8 cellular contexts compared by ENCODE assay signal in genomic region chr7:36487756-36488336, GRCh38.
DNase-seq lines count a peak whose midpoint lies in the region; ATAC-seq and TF ChIP-seq lines count a peak whose summit lies in the region.

No MANE protein-coding gene starts in this region.

- H3K27me3 ChIP-seq in OCI-LY3 (ENCODE audit: low read depth, low read length) (peaks cover 44% of the 10 kb centered on the region), upper lobe of right lung (no peaks in the 10 kb centered on the region)

- H3K9me3 Mint-ChIP-seq in brain, result peaks cover 1 to 22% (median 3%) of the 10 kb centered on the region in 5 experiments

- H3K4me2 ChIP-seq in OCI-LY3 (ENCODE audit: low read length), result no peak overlapping the region

- H3K9me3 ChIP-seq in OCI-LY3 (ENCODE audit: insufficient read depth, low read length) (no peaks in the 10 kb centered on the region), upper lobe of right lung (no peaks in the 10 kb centered on the region)

- peaks cover 14% of the 10 kb centered on the region for H3K4me1 Mint-ChIP-seq in brain

- peak; percentile 81 for ATAC-seq in upper lobe of right lung

- intact Hi-C loops in upper lobe of right lung (cut with DNase I), result no loop called here

- H3K4me3 Mint-ChIP-seq in brain, result no peak overlapping the region

- TF ChIP-seq CTCF in OCI-LY3 (IDR thresholded peaks at IDR 0.05; ENCODE audit: low read depth, low read length), result peak; percentile 88
- peak; percentile 93 to 94 for TF ChIP-seq CTCF in brain (conservative IDR thresholded peaks at IDR 0.05)
- peak; percentile 73 for TF ChIP-seq CTCF in upper lobe of right lung (IDR thresholded peaks at IDR 0.05)

- H3K27me3 Mint-ChIP-seq in brain, result no peaks in the 10 kb centered on the region

- no peaks in the 10 kb centered on the region for H4K20me1 ChIP-seq in OCI-LY3 (ENCODE audit: insufficient read depth, low read length)

- H3K9ac ChIP-seq in OCI-LY3 (ENCODE audit: low read length), result no peak overlapping the region

- peak; percentile 21 for DNase-seq in activated CD4-positive, alpha-beta T cell treated with anti-CD3 and anti-CD28 coated beads for 48 hours
- DNase-seq in activated CD4-positive, alpha-beta T cell treated with anti-CD3 and anti-CD28 coated beads, Interleukin-2, amount 50 U/mL, for 48 hours, result no peak
- peak; percentile 88 to 93 for DNase-seq in Kasumi-1 (lab: John Stamatoyannopoulos, UW)
- DNase-seq in left kidney (ENCODE audit: low read depth, low spot score), result peak; percentile 77
- no peak for DNase-seq in upper lobe of right lung
- no peak for DNase-seq in stimulated activated naive CD4-positive, alpha-beta T cell treated with Interleukin-2 at 50 U/mL for 16 hours (lab: John Stamatoyannopoulos, UW)

- no peak overlapping the region for H3K4me3 ChIP-seq in OCI-LY3 (ENCODE audit: low read length)
- H3K4me3 ChIP-seq in upper lobe of right lung, result no peak overlapping the region

- H3K4me1 ChIP-seq in OCI-LY3 (ENCODE audit: low read length) (0 out of 2 replicates have a peak, but pooled peaks cover 2% of the 10 kb centered on the region), upper lobe of right lung (no peaks in the 10 kb centered on the region)

- no peaks in the 10 kb centered on the region for H3K36me3 Mint-ChIP-seq in brain

- H2AFZ ChIP-seq in OCI-LY3 (ENCODE audit: low read depth, low read length), result no peak overlapping the region

- no peak overlapping the region for H3K27ac ChIP-seq in OCI-LY3 (ENCODE audit: low read length)
- H3K27ac ChIP-seq in upper lobe of right lung, result no peak overlapping the region

- H3K79me2 ChIP-seq in OCI-LY3 (ENCODE audit: low read length), result no peaks in the 10 kb centered on the region

- H3K36me3 ChIP-seq in OCI-LY3 (replicated peaks; ENCODE audit: low read depth, low read length) (no peaks in the 10 kb centered on the region), upper lobe of right lung (no peaks in the 10 kb centered on the region)

- H3K27ac Mint-ChIP-seq in brain, result peak overlapping the region in 3 of 5 experiments; percentile 18 to 76 (median 36)

Comparison
In these comparisons a context has a peak if more than half of its experiments do, and no peak if none do; other contexts are left out.
1. DNase-seq: peak in activated CD4-positive, alpha-beta T cell treated with anti-CD3 and anti-CD28 coated beads for 48 hours (single experiment), Kasumi-1 (2 of 2) and left kidney (single experiment); none in activated CD4-positive, alpha-beta T cell treated with anti-CD3 and anti-CD28 coated beads, Interleukin-2, amount 50 U/mL, for 48 hours (0 of 2), upper lobe of right lung (single experiment) and stimulated activated naive CD4-positive, alpha-beta T cell treated with Interleukin-2 at 50 U/mL for 16 hours (single experiment).
2. Peak in every context shown above with its lines, with median percentiles within 50 percentile points of each other: CTCF ChIP-seq.